In the genomic region with DNA sequence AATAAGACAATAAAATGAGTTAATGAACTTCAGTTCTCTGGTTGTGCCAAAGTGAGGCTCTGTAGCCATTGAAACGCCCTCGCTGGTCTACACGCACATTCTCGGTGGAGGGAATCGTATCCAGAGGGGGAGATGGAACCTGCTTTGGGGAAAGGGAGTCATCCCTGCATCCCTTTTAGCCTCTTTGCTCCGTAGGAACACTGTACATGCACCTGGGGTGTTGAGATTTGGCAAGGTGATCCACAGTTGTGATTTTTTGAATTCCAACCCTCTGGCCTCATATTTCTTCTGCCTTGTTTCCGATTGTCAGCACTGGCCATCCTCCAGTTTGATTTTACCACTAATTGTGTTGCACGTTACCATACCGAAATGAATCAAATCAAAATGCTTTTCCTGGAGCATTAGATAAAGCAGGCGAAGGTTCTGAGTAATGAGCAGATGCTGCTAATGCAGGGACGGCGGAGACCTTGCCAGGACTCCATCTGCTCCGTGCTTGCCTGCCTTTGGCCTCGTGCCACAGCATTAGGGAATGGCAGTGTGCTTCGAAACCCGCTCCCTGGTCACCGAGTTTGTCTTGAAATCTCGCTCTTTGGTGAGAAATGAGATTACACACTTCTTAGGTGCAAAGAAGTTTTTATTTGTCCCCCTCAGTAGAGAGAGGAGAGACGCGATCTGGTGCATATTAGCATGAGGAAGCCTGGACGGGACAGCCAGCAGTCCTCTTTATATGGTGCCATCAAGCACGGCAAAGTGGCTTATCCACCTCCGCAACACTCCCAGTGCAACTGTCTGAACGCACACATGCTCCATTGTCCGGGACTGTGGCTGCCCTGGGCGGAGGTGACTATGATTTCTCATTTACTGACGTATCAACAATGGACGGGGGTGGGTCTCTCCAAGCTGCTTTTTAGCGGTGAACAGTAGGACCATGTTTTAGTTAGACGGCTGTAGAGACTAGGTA, we compare ENCODE assay signal across 15 cellular contexts. TPM values are rescaled to one million over a fixed set of nuclear protein-coding genes. Genes with fewer than 3 reads are reported as not detected.
DNase-seq lines count a peak whose midpoint lies in the region; ATAC-seq and TF ChIP-seq lines count a peak whose summit lies in the region.
"Had no signal": no experiment of that assay in that cellular context is flagged by ENCODE, and none has a peak within 500 bp of the region (broad histone marks: within the 10 kb centered on the region; RNA-seq: fewer than 3 reads in every experiment).

No MANE protein-coding gene starts in this region.

- no peak overlapping the region for H4K91ac ChIP-seq in trophoblast cell (ENCODE audit: low read depth, low read length)

- H3K9me2 ChIP-seq in hepatocyte (replicated peaks; ENCODE audit: insufficient read depth), result no peaks in the 10 kb centered on the region

- H3K9ac ChIP-seq in trophoblast cell (ENCODE audit: low read length), result no peak overlapping the region

- H3K4me1 ChIP-seq in trophoblast cell (ENCODE audit: control insufficient read depth in 1 of 2, insufficient read depth in 2 of 2, low read length in 2 of 2), result peaks cover 7 to 9% of the 10 kb centered on the region in 2 experiments
- H3K4me1 ChIP-seq in hepatocyte (ENCODE audit: insufficient read depth), result no peaks in the 10 kb centered on the region
- H3K4me1 ChIP-seq: tibial nerve had no signal

- H3K9me3 ChIP-seq in trophoblast cell (ENCODE audit: insufficient read depth, low read depth, low read length) (no peaks in the 10 kb centered on the region), hepatocyte (ENCODE audit: low read depth) (no peaks in the 10 kb centered on the region)
- H3K9me3 ChIP-seq: tibial nerve had no signal

- H2AK5ac ChIP-seq in trophoblast cell (ENCODE audit: low read length), result peak overlapping the region; percentile 24

- H3K79me2 ChIP-seq in trophoblast cell (ENCODE audit: control insufficient read depth, insufficient read depth, low read length, poor library complexity), result no peaks in the 10 kb centered on the region
- no peaks in the 10 kb centered on the region for H3K79me2 ChIP-seq in hepatocyte

- TF ChIP-seq CTCF in GM20000 (IDR thresholded peaks at IDR 0.05; ENCODE audit: extremely low read depth, missing control alignments) (no peak), hepatocyte (IDR thresholded peaks at IDR 0.05; ENCODE audit: poor library complexity) (no peak)

- no peak overlapping the region for H3K14ac ChIP-seq in trophoblast cell (ENCODE audit: low read length)

- no peak overlapping the region for H2BK12ac ChIP-seq in trophoblast cell (ENCODE audit: low read length)

- ATAC-seq in HG03135 (IDR thresholded peaks at IDR 0.05; ENCODE audit: unreplicated experiment), result no peak
- ATAC-seq: GM12878 had no signal

- H3K4me2 ChIP-seq in trophoblast cell (ENCODE audit: low read length) (no peak overlapping the region), hepatocyte (no peak overlapping the region)

- DNase-seq in GM04504 (ENCODE audit: low read depth), result peak; percentile 29
- peak; percentile 69 for DNase-seq in NCI-H82 treated with DMSO at 0.1 percent for 48 hours (lab: John Stamatoyannopoulos, UW; ENCODE audit: unreplicated experiment)
- DNase-seq in fibroblast of gingiva (ENCODE audit: low read depth), result peak; percentile 14
- no peak for DNase-seq in trophoblast cell
- no peak for DNase-seq in SKM-1 (lab: John Stamatoyannopoulos, UW; ENCODE audit: unreplicated experiment)
- DNase-seq in GM20000 (ENCODE audit: low spot score), result no peak
- no peak for DNase-seq in hepatocyte (ENCODE audit: low spot score)
- DNase-seq: CD8-positive, alpha-beta memory T cell; H7; NCI-H748 treated with DMSO at 0.1 percent for 48 hours; SIG-M5; stimulated activated CD4-positive, alpha-beta T cell treated with anti-CD3 and anti-CD28 coated beads, Interleukin-12 subunit alpha, Interleukin-12 subunit beta, amount 100 ng/mL, for 4 hours had no signal

- no peak overlapping the region for H2AFZ ChIP-seq in trophoblast cell (ENCODE audit: insufficient read depth, low read length, poor library complexity)
- H2AFZ ChIP-seq in hepatocyte, result no peak overlapping the region

- H4K8ac ChIP-seq in trophoblast cell (ENCODE audit: low read depth, low read length), result no peak overlapping the region

- WGBS in trophoblast cell (ENCODE audit: extremely low coverage, insufficient coverage, insufficient read length), result no CpG with 5 or more reads among the region's 30 CpGs
- WGBS in hepatocyte (ENCODE audit: low lambda C conversion rate, missing lambda C conversion rate), result 86% methylated on average over 30 of the region's 30 CpGs

- no peak overlapping the region for H3K4ac ChIP-seq in trophoblast cell (ENCODE audit: low read depth, low read length)

- peaks cover 5% of the 10 kb centered on the region for H3K79me1 ChIP-seq in trophoblast cell (ENCODE audit: low read length)

- no peaks in the 10 kb centered on the region for H4K20me1 ChIP-seq in hepatocyte (ENCODE audit: insufficient read depth, poor library complexity, severe bottlenecking)

- no peak overlapping the region for H3K4me3 ChIP-seq in trophoblast cell (ENCODE audit: low read depth, low read length)
- no peak overlapping the region for H3K4me3 ChIP-seq in hepatocyte
- H3K4me3 ChIP-seq: GM12878, tibial nerve had no signal

- peaks cover 8 to 11% of the 10 kb centered on the region in 2 experiments for H3K36me3 ChIP-seq in trophoblast cell (ENCODE audit: control insufficient read depth in 1 of 2, insufficient read depth in 2 of 2, low read length in 2 of 2)
- no peaks in the 10 kb centered on the region for H3K36me3 ChIP-seq in hepatocyte (replicated peaks; ENCODE audit: insufficient read depth, low read depth)

- H2BK5ac ChIP-seq in trophoblast cell (ENCODE audit: low read depth, low read length, poor library complexity), result no peak overlapping the region

- no peak overlapping the region for H3K23ac ChIP-seq in trophoblast cell (ENCODE audit: low read length)

- H3K18ac ChIP-seq in trophoblast cell (ENCODE audit: low read length), result peak overlapping the region; percentile 58

- H3K27me3 ChIP-seq in trophoblast cell (ENCODE audit: insufficient read depth, low read length) (no peaks in the 10 kb centered on the region), hepatocyte (no peaks in the 10 kb centered on the region)
- H3K27me3 ChIP-seq: tibial nerve had no signal

- no peak overlapping the region for H4K12ac ChIP-seq in trophoblast cell (ENCODE audit: low read depth, low read length)

- no peak overlapping the region for H2BK120ac ChIP-seq in trophoblast cell (ENCODE audit: insufficient read depth, low read length, poor library complexity)

- no peak overlapping the region for H3K27ac ChIP-seq in trophoblast cell (ENCODE audit: low read depth, low read length)
- no peak overlapping the region for H3K27ac ChIP-seq in hepatocyte
- H3K27ac ChIP-seq: tibial nerve had no signal

RNA-seq across cellular contexts. Expression of a gene that starts 59.1 kb away (rescaled TPM):
- polyA plus RNA-seq in trophoblast cell (2013), result 11.6 and 12.1 TPM in 2 replicates
- 14.1 and 20.6 TPM in 2 replicates for total RNA-seq in hepatocyte
- polyA plus RNA-seq in hepatocyte, result 17.0 and 18.9 TPM in 2 replicates

Comparison
In these comparisons a context has a peak if more than half of its experiments do, and no peak if none do; other contexts are left out.
1. DNase-seq: peak in GM04504 (single experiment), NCI-H82 treated with DMSO at 0.1 percent for 48 hours (single experiment) and fibroblast of gingiva (single experiment); none in trophoblast cell (0 of 2), SKM-1 (single experiment), GM20000 (single experiment) and hepatocyte (single experiment).